In genomic region chr15:84889313-84889990, GRCh38 we compare ENCODE assay signal across 18 cellular contexts. TPM values are rescaled to one million over a fixed set of nuclear protein-coding genes. Genes with fewer than 3 reads are reported as not detected.
A peak's percentile ranks its signal among the peaks of the same experiment; 100 is the strongest.
DNase-seq lines count a peak whose midpoint lies in the region; ATAC-seq, FAIRE-seq and TF ChIP-seq lines count a peak whose summit lies in the region.
"Had no signal": no experiment of that assay in that cellular context is flagged by ENCODE, and none has a peak within 500 bp of the region (broad histone marks: within the 10 kb centered on the region; RNA-seq: fewer than 3 reads in every experiment).

No MANE protein-coding gene starts in this region.

- no peaks in the 10 kb centered on the region for H3K79me1 ChIP-seq in H1 (ENCODE audit: low read depth, low read length)

- intact Hi-C loops in activated CD8-positive, alpha-beta T cell treated with anti-CD3 and anti-CD28 coated beads for 36 hours (cut with micrococcal nuclease), result no loop called here
- intact Hi-C loops in lower lobe of right lung (cut with DNase I), result no loop called here

- no peak for TF ChIP-seq RAD21 in H1 (IDR thresholded peaks at IDR 0.05 in 1 of 2, conservative IDR thresholded peaks at IDR 0.05 in 1 of 2; ENCODE audit: low read depth in 2 of 2, low read length in 2 of 2)

- H3K27me3 ChIP-seq in H1 (replicated peaks in 1 of 4; ENCODE audit: control insufficient read depth in 3 of 4, extremely low read depth in 1 of 4, insufficient read depth in 3 of 4, low read length in 3 of 4) (0 out of 7 replicates have a peak, but pooled peaks cover 0 to 3% (median 0%) of the 10 kb centered on the region in 4 experiments), lower lobe of right lung (ENCODE audit: low read depth) (no peaks in the 10 kb centered on the region)

- no peak for ATAC-seq in activated CD8-positive, alpha-beta T cell treated with anti-CD3 and anti-CD28 coated beads, Interleukin-2, amount 10 ng/mL, durations not matched to agents 7 days and 5 days
- no peak for ATAC-seq in activated CD8-positive, alpha-beta T cell treated with anti-CD3 and anti-CD28 coated beads for 36 hours
- ATAC-seq in lower lobe of right lung, result no peak
- ATAC-seq in HG03175 (IDR thresholded peaks at IDR 0.05; ENCODE audit: unreplicated experiment), result no peak
- no peak for ATAC-seq in GM18868 (IDR thresholded peaks at IDR 0.05; ENCODE audit: unreplicated experiment)
- ATAC-seq: A549 had no signal

- H3K4me1 Mint-ChIP-seq in activated CD8-positive, alpha-beta T cell treated with anti-CD3 and anti-CD28 coated beads, Interleukin-2, amount 10 ng/mL, durations not matched to agents 7 days and 5 days (ENCODE audit: low read depth), result no peaks in the 10 kb centered on the region
- peaks cover 2% of the 10 kb centered on the region for H3K4me1 Mint-ChIP-seq in activated CD8-positive, alpha-beta T cell treated with anti-CD3 and anti-CD28 coated beads for 36 hours (ENCODE audit: low read depth)

- H3K4ac ChIP-seq in H1 (replicated peaks; ENCODE audit: insufficient read length, low read depth, low read length), result no peak overlapping the region

- POLR2A ChIA-PET in activated CD8-positive, alpha-beta T cell treated with anti-CD3 and anti-CD28 coated beads, Interleukin-2, amount 10 ng/mL, durations not matched to agents 7 days and 5 days (lab: Charles Lee), result no interaction called here
- POLR2A ChIA-PET in activated CD8-positive, alpha-beta T cell treated with anti-CD3 and anti-CD28 coated beads for 36 hours (lab: Charles Lee), result interaction anchor here (0.6 kb wide), 1 partner anchor 146 kb away, joined by 3 read pairs; no protein-coding TSS in a partner anchor
- POLR2A ChIA-PET in H1 (lab: Charles Lee; ENCODE audit: partially characterized antibody), result no interaction called here

- H3K4me3 ChIP-seq in H1 (ENCODE audit: extremely low read depth in 1 of 4, insufficient read depth in 2 of 4, low read depth in 3 of 4, low read length in 4 of 4) (no peak overlapping the region), lower lobe of right lung (no peak overlapping the region)
- H3K4me3 ChIP-seq: A549 had no signal

- H4K91ac ChIP-seq in H1 (replicated peaks; ENCODE audit: insufficient read length, low read length), result no peak overlapping the region

- no peak overlapping the region for H4K5ac ChIP-seq in H1 (ENCODE audit: insufficient read length, low read depth, low read length)

- H3K36me3 Mint-ChIP-seq in activated CD8-positive, alpha-beta T cell treated with anti-CD3 and anti-CD28 coated beads, Interleukin-2, amount 10 ng/mL, durations not matched to agents 7 days and 5 days (ENCODE audit: low read depth), result no peaks in the 10 kb centered on the region
- no peaks in the 10 kb centered on the region for H3K36me3 Mint-ChIP-seq in activated CD8-positive, alpha-beta T cell treated with anti-CD3 and anti-CD28 coated beads for 36 hours (ENCODE audit: low read depth)
- H3K36me3 Mint-ChIP-seq: CD14-positive monocyte had no signal

- TF ChIP-seq POLR2A in H1 (IDR thresholded peaks at IDR 0.05; ENCODE audit: control extremely low read depth in 1 of 2, low read depth in 2 of 2, low read length in 2 of 2), result no peak

- 87% methylated on average over 5 of the region's 8 CpGs; no CpG with 5 or more reads in 1 of the 2 experiments for WGBS in H1 (ENCODE audit: extremely low coverage in 1 of 2, insufficient coverage in 1 of 2, insufficient read length in 1 of 2, insufficient replicate concordance in 2 of 2, low coverage in 1 of 2, low lambda C conversion rate in 2 of 2, missing lambda C conversion rate in 1 of 2), 2 experiments

- no peaks in the 10 kb centered on the region for H3K9me3 Mint-ChIP-seq in activated CD8-positive, alpha-beta T cell treated with anti-CD3 and anti-CD28 coated beads, Interleukin-2, amount 10 ng/mL, durations not matched to agents 7 days and 5 days (ENCODE audit: insufficient read depth)
- no peaks in the 10 kb centered on the region for H3K9me3 Mint-ChIP-seq in activated CD8-positive, alpha-beta T cell treated with anti-CD3 and anti-CD28 coated beads for 36 hours

- H2BK20ac ChIP-seq in H1 (ENCODE audit: low read length), result no peak overlapping the region

- H2BK5ac ChIP-seq in H1 (ENCODE audit: low read depth, low read length), result 0 out of 2 replicates have a peak overlapping the region, but pooled peaks have one; percentile 35

- TF ChIP-seq CTCF in activated CD8-positive, alpha-beta T cell treated with anti-CD3 and anti-CD28 coated beads for 36 hours (IDR thresholded peaks at IDR 0.05), result no peak
- no peak for TF ChIP-seq CTCF in H1 (IDR thresholded peaks at IDR 0.05; ENCODE audit: control extremely low read depth in 1 of 3, insufficient read depth in 1 of 3, low read depth in 1 of 3, low read length in 3 of 3)
- no peak for TF ChIP-seq CTCF in lower lobe of right lung (IDR thresholded peaks at IDR 0.05)

- H3K18ac ChIP-seq in H1 (ENCODE audit: extremely low read depth, low read length), result no peak overlapping the region; the same call in 1 of the 2 replicates

- TF ChIP-seq EP300 in H1 (IDR thresholded peaks at IDR 0.05; ENCODE audit: borderline replicate concordance in 1 of 2, low read depth in 2 of 2, low read length in 2 of 2), result no peak

- no peak overlapping the region for H3K9ac ChIP-seq in H1 (replicated peaks in 1 of 4; ENCODE audit: extremely low read depth in 1 of 4, low read depth in 3 of 4, low read length in 3 of 4)

- no peak overlapping the region for H3K23ac ChIP-seq in H1 (ENCODE audit: insufficient read length)

- peak overlapping the region; percentile 43; the same call in 1 of the 2 replicates for H2AFZ ChIP-seq in H1 (ENCODE audit: low read length)

- no peak overlapping the region for H3K4me2 ChIP-seq in H1 (ENCODE audit: insufficient read depth in 1 of 2, low read depth in 2 of 2, low read length in 2 of 2)
- H3K4me2 ChIP-seq: A549 had no signal

- H4K20me1 ChIP-seq in H1 (replicated peaks in 1 of 2; ENCODE audit: control insufficient read depth in 1 of 2, insufficient read depth in 2 of 2, low read length in 2 of 2), result no peaks in the 10 kb centered on the region

- no peak for DNase-seq in activated CD8-positive, alpha-beta T cell treated with anti-CD3 and anti-CD28 coated beads, Interleukin-2, amount 10 ng/mL, durations not matched to agents 7 days and 5 days
- DNase-seq in activated CD8-positive, alpha-beta T cell treated with anti-CD3 and anti-CD28 coated beads for 36 hours, result no peak
- DNase-seq in NCI-H2171 treated with DMSO at 0.1 percent for 48 hours (lab: John Stamatoyannopoulos, UW) (peak; percentile 82), H1 (ENCODE audit: low read depth in 1 of 2, low spot score in 2 of 2) (no peak), putamen (ENCODE audit: low spot score) (peak; percentile 38), lower lobe of right lung (no peak)
- DNase-seq: COR-L47, EL, NCI-H1436, NCI-H2029, NCI-H510A treated with DMSO at 0.1 percent for 48 hours had no signal

- no peaks in the 10 kb centered on the region for H3K27me3 Mint-ChIP-seq in activated CD8-positive, alpha-beta T cell treated with anti-CD3 and anti-CD28 coated beads, Interleukin-2, amount 10 ng/mL, durations not matched to agents 7 days and 5 days (ENCODE audit: low read depth)
- no peaks in the 10 kb centered on the region for H3K27me3 Mint-ChIP-seq in activated CD8-positive, alpha-beta T cell treated with anti-CD3 and anti-CD28 coated beads for 36 hours

- peaks cover 0 to 8% (median 1%) of the 10 kb centered on the region in 4 experiments; a peak in 4 of 7 replicates for H3K4me1 ChIP-seq in H1 (replicated peaks in 1 of 4; ENCODE audit: control insufficient read depth in 3 of 4, insufficient read depth in 4 of 4, low read length in 3 of 4)
- no peaks in the 10 kb centered on the region for H3K4me1 ChIP-seq in lower lobe of right lung
- H3K4me1 ChIP-seq: A549 had no signal

- no peak for FAIRE-seq in H1 (lab: Jason Lieb, UNC)
- FAIRE-seq: A549, H54 had no signal

- H3K56ac ChIP-seq in H1 (replicated peaks; ENCODE audit: insufficient read length, low read depth, low read length), result no peak overlapping the region

- H3K27ac Mint-ChIP-seq in activated CD8-positive, alpha-beta T cell treated with anti-CD3 and anti-CD28 coated beads, Interleukin-2, amount 10 ng/mL, durations not matched to agents 7 days and 5 days, result peak overlapping the region; percentile 28
- H3K27ac Mint-ChIP-seq in activated CD8-positive, alpha-beta T cell treated with anti-CD3 and anti-CD28 coated beads for 36 hours, result no peak overlapping the region

- CTCF ChIA-PET in activated CD8-positive, alpha-beta T cell treated with anti-CD3 and anti-CD28 coated beads, Interleukin-2, amount 10 ng/mL, durations not matched to agents 7 days and 5 days (lab: Charles Lee), result no interaction called here
- CTCF ChIA-PET in activated CD8-positive, alpha-beta T cell treated with anti-CD3 and anti-CD28 coated beads for 36 hours (lab: Charles Lee), result no interaction called here
- CTCF ChIA-PET in H1 (lab: Charles Lee; ENCODE audit: partially characterized antibody), result interaction anchor here (0.8 to 2.0 kb wide), 4 partner anchors 13 to 302 kb away, joined by 3 to 9 read pairs (median 4); no protein-coding TSS in a partner anchor

- H2BK12ac ChIP-seq in H1 (ENCODE audit: low read depth, low read length), result no peak overlapping the region

- no peak overlapping the region for H3K4me3 Mint-ChIP-seq in activated CD8-positive, alpha-beta T cell treated with anti-CD3 and anti-CD28 coated beads, Interleukin-2, amount 10 ng/mL, durations not matched to agents 7 days and 5 days
- H3K4me3 Mint-ChIP-seq in activated CD8-positive, alpha-beta T cell treated with anti-CD3 and anti-CD28 coated beads for 36 hours, result no peak overlapping the region
- H3K4me3 Mint-ChIP-seq: CD14-positive monocyte had no signal

- H2AK5ac ChIP-seq in H1 (ENCODE audit: low read depth, low read length), result no peak overlapping the region

- no peak overlapping the region for H3K14ac ChIP-seq in H1 (ENCODE audit: insufficient read length)

- no peaks in the 10 kb centered on the region for H3K36me3 ChIP-seq in H1 (ENCODE audit: control insufficient read depth in 2 of 4, insufficient read depth in 4 of 4, low read length in 3 of 4)
- H3K36me3 ChIP-seq in lower lobe of right lung, result no peaks in the 10 kb centered on the region

- no peaks in the 10 kb centered on the region for H3K79me2 ChIP-seq in H1 (ENCODE audit: control insufficient read depth in 1 of 2, insufficient read depth in 2 of 2, low read length in 2 of 2)

- H2BK120ac ChIP-seq in H1 (replicated peaks; ENCODE audit: low read depth, low read length), result no peak overlapping the region

- H2BK15ac ChIP-seq in H1 (ENCODE audit: low read length), result no peak overlapping the region

- H3K27ac ChIP-seq in H1 (ENCODE audit: low read depth, low read length) (no peak overlapping the region), lower lobe of right lung (no peak overlapping the region)
- H3K27ac ChIP-seq: RWPE1 had no signal

- H3K9me3 ChIP-seq in H1 (ENCODE audit: insufficient read depth in 2 of 2, low read depth in 1 of 2, low read length in 1 of 2), result no peaks in the 10 kb centered on the region
- no peaks in the 10 kb centered on the region for H3K9me3 ChIP-seq in lower lobe of right lung
- H3K9me3 ChIP-seq: A549 had no signal

- H4K8ac ChIP-seq in H1 (ENCODE audit: extremely low read depth, insufficient read depth, low read length), result no peak overlapping the region

- no peaks in the 10 kb centered on the region for H3K23me2 ChIP-seq in H1 (ENCODE audit: low read depth, low read length)

RNA-seq across cellular contexts. Expression of gene SLC28A1, which starts 5.0 kb away (rescaled TPM):
- total RNA-seq in activated CD8-positive, alpha-beta T cell treated with anti-CD3 and anti-CD28 coated beads, Interleukin-2, amount 10 ng/mL, durations not matched to agents 7 days and 5 days, result not detected
- total RNA-seq in activated CD8-positive, alpha-beta T cell treated with anti-CD3 and anti-CD28 coated beads for 36 hours, result not detected
- total RNA-seq in H1 (2021; fragmentation: NEBNext Ultra II Directional; extraction: Animal tissue kit (Norgen Biotek cat#: 25700)), result not detected in 2 replicates
- 0.03 and 0.09 TPM in 2 replicates for polyA plus RNA-seq in H1 (2011; rRNA removed)
- polyA plus RNA-seq in H1 (2011; cell fraction: cytosol; rRNA removed), result 0.05 TPM
- 0.23 TPM for polyA plus RNA-seq in H1 (2011; cell fraction: nucleus; rRNA removed)
- 0.07 to 0.11 TPM in 2 of 4 replicates, not detected in the others for polyA plus RNA-seq in H1 (2012, experiment 1 of 2)
- polyA plus RNA-seq in H1 (2012, experiment 2 of 2), result not detected
- polyA plus RNA-seq in H1 (2013, experiment 1 of 2), result not detected
- not detected for polyA plus RNA-seq in H1 (2013, experiment 2 of 2)
- 0.10 TPM in 1 of 2 replicates, not detected in the other for polyA minus RNA-seq in H1 (2011; rRNA and poly(A)+ RNA removed)
- not detected for polyA minus RNA-seq in H1 (2011; cell fraction: cytosol; rRNA and poly(A)+ RNA removed)
- 0.20 TPM for polyA minus RNA-seq in H1 (2011; cell fraction: nucleus; rRNA and poly(A)+ RNA removed)
- not detected for total RNA-seq in lower lobe of right lung
- total RNA-seq: OCI-LY7 had no signal
- polyA plus RNA-seq: CD14-positive monocyte had no signal

Comparison
In these comparisons a context has a peak if more than half of its experiments do, and no peak if none do; other contexts are left out.
1. DNase-seq: peak in NCI-H2171 treated with DMSO at 0.1 percent for 48 hours (single experiment) and putamen (single experiment); none in activated CD8-positive, alpha-beta T cell treated with anti-CD3 and anti-CD28 coated beads, Interleukin-2, amount 10 ng/mL, durations not matched to agents 7 days and 5 days (single experiment), activated CD8-positive, alpha-beta T cell treated with anti-CD3 and anti-CD28 coated beads for 36 hours (single experiment), H1 (0 of 2) and lower lobe of right lung (single experiment).